In the genomic region with DNA sequence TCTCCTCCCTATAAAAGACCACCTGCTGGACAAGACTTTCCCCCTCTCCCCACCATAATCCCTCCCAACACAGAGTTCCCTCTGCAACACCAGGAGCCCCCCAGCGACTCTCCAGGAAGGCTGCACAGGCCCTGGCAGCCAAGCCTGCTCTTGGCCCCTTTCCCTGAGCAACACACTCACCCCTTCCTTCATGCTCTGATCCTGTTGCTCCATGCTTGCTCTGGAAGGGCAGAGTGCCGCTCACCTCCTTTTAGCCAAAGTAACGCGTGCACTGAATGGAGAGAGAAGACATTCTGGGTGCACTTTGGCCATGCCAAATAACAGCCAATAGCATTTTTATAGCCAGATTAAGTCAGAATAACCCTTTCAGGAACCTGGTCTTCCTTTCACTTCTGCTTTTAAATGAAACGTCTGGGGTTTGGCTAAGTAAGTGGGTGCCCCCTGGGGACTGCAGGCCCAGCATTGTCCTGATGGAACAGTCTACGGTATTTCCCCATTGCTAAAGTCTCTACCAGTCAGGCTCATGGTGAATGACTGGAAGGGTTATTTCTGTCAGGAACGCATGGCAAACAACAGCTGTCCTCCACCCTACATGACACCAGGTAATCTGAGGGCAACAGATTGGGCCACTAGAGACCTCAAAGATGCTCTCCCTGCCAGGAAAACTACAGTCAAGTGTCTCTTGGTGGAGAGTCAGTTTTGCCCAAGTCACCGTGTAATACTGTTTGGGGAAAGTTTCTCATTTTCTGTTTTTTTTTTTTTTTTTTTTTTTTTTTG, we compare ENCODE assay signal across 8 cellular contexts. TPM values are rescaled to one million over a fixed set of nuclear protein-coding genes. Genes with fewer than 3 reads are reported as not detected.
A peak's percentile ranks its signal among the peaks of the same experiment; 100 is the strongest.
DNase-seq lines count a peak whose midpoint lies in the region; ATAC-seq and TF ChIP-seq lines count a peak whose summit lies in the region.

A gene with protein sequence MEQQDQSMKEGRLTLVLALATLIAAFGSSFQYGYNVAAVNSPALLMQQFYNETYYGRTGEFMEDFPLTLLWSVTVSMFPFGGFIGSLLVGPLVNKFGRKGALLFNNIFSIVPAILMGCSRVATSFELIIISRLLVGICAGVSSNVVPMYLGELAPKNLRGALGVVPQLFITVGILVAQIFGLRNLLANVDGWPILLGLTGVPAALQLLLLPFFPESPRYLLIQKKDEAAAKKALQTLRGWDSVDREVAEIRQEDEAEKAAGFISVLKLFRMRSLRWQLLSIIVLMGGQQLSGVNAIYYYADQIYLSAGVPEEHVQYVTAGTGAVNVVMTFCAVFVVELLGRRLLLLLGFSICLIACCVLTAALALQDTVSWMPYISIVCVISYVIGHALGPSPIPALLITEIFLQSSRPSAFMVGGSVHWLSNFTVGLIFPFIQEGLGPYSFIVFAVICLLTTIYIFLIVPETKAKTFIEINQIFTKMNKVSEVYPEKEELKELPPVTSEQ (minus strand): TSS at position 312 of the 777 bp plus-strand sequence. CDS start 99 bp downstream, at position 213.

- 33% methylated on average over 8 of the region's 8 CpGs for WGBS in suprapubic skin

- TF ChIP-seq POLR2A in suprapubic skin (IDR thresholded peaks at IDR 0.05) = no peak

- H3K4me1 ChIP-seq in OCI-LY7 (ENCODE audit: insufficient read depth, low read length, poor library complexity, severe bottlenecking) (peaks cover 64% of the 10 kb centered on the region), suprapubic skin (peaks cover 39% of the 10 kb centered on the region)

- POLR2A ChIA-PET in OCI-LY7 (lab: Charles Lee) = interaction anchor here (0.8 to 3.0 kb wide), 6 partner anchors 8 to 15 kb away, joined by 3 to 28 read pairs (median 5); no protein-coding TSS in a partner anchor

- H4K20me1 ChIP-seq in OCI-LY7 (ENCODE audit: insufficient read depth, low read length) = no peaks in the 10 kb centered on the region

- H3K9me2 ChIP-seq in OCI-LY7 (ENCODE audit: insufficient read depth, low read length) = no peaks in the 10 kb centered on the region

- TF ChIP-seq CTCF in OCI-LY7 (conservative IDR thresholded peaks at IDR 0.05; ENCODE audit: low read length) (peak; percentile 24; the same call in 1 of the 2 replicates), suprapubic skin (IDR thresholded peaks at IDR 0.05) (no peak)

- DNase-seq in AG08396 (ENCODE audit: low spot score) = peak; percentile 49
- peak; percentile 97 for DNase-seq in OCI-LY7 (ENCODE audit: low spot score)
- peak; percentile 50 for DNase-seq in left ventricle myocardium superior
- no peak for DNase-seq in suprapubic skin (ENCODE audit: low spot score in 2 of 2)
- no peak for DNase-seq in cerebellum (ENCODE audit: low spot score)
- no peak for DNase-seq in GOT3 (lab: John Stamatoyannopoulos, UW)

- H3K79me2 ChIP-seq in OCI-LY7 (ENCODE audit: insufficient read depth, low read depth, low read length) = peaks cover 58% of the 10 kb centered on the region

- peak within 1 kb of the TSS; percentile 89 for H3K4me2 ChIP-seq in OCI-LY7 (ENCODE audit: low read length)

- ATAC-seq in GM19035 (IDR thresholded peaks at IDR 0.05; ENCODE audit: unreplicated experiment) (peak; percentile 91), HG03060 (IDR thresholded peaks at IDR 0.05; ENCODE audit: low read depth, unreplicated experiment) (peak; percentile 87), left ventricle myocardium superior (peak; percentile 72)

- H3K4me3 ChIP-seq in OCI-LY7 (ENCODE audit: low read depth, low read length, poor library complexity, severe bottlenecking) = peak within 1 kb of the TSS; percentile 83
- H3K4me3 ChIP-seq in suprapubic skin = peak within 1 kb of the TSS; percentile 24

- TF ChIP-seq EP300 in suprapubic skin (IDR thresholded peaks at IDR 0.05) = no peak

- H3K27ac ChIP-seq in OCI-LY7 (ENCODE audit: low read depth, low read length, poor library complexity, severe bottlenecking) (peak within 1 kb of the TSS; percentile 92), suprapubic skin (peak within 1 kb of the TSS; percentile 53)

- H2AFZ ChIP-seq in OCI-LY7 (ENCODE audit: low read length) = no peak within 1 kb of the TSS

- H3K27me3 ChIP-seq in suprapubic skin = no peaks in the 10 kb centered on the region

- no TSS peak for BruUV-seq in OCI-LY7 (replicated peaks; lab: Mats Ljungman, UMichigan)

- intact Hi-C loops in OCI-LY7 (cut with micrococcal nuclease; ENCODE audit: unreplicated experiment) = loop anchor here (1.0 to 10.0 kb wide), 4 partner anchors 11 to 545 kb away; a partner anchor contains a TSS
- intact Hi-C loops in left ventricle myocardium superior (cut with micrococcal nuclease) = no loop called here

- H3K9me3 ChIP-seq in OCI-LY7 (ENCODE audit: low read length) (no peaks in the 10 kb centered on the region), suprapubic skin (no peaks in the 10 kb centered on the region)

- peaks cover 48% of the 10 kb centered on the region for H3K36me3 ChIP-seq in OCI-LY7 (ENCODE audit: insufficient read depth, low read length)
- no peaks in the 10 kb centered on the region for H3K36me3 ChIP-seq in suprapubic skin

- CTCF ChIA-PET in OCI-LY7 (lab: Charles Lee; ENCODE audit: unreplicated experiment) = interaction anchor here (0.8 kb wide), 1 partner anchor 11 kb away, joined by 3 read pairs; no protein-coding TSS in a partner anchor

RNA-seq across cellular contexts. Expression of the gene that starts here (rescaled TPM):
- total RNA-seq in OCI-LY7 (2014; rRNA removed; shearing (Covaris generic)) = 109 and 112 TPM in 2 replicates
- total RNA-seq in OCI-LY7 (2022) = 123 and 183 TPM in 2 replicates
- total RNA-seq in left ventricle myocardium superior = 3.2 TPM
- 1 to 10 TPM; 3.3 to 6.5 (median 3.8) TPM for total RNA-seq in suprapubic skin
- 1.2 TPM for total RNA-seq in cerebellum

Comparison
In these comparisons a context has a peak if more than half of its experiments do, and no peak if none do; other contexts are left out.
1. RNA of the gene that starts here (total RNA-seq): 109 to 183 TPM in OCI-LY7; 3.3 to 6.5 TPM in suprapubic skin, 3.2 TPM in left ventricle myocardium superior (single experiment) and 1.2 TPM in cerebellum (single experiment); every median in the first group is over 10 times any median in the second.
2. DNase-seq: peak in AG08396 (single experiment), OCI-LY7 (single experiment) and left ventricle myocardium superior (single experiment); none in suprapubic skin (0 of 2), cerebellum (single experiment) and GOT3 (single experiment).
3. Peak in every context shown above with its lines, with median percentiles within 50 percentile points of each other: ATAC-seq.